In the genomic region with DNA sequence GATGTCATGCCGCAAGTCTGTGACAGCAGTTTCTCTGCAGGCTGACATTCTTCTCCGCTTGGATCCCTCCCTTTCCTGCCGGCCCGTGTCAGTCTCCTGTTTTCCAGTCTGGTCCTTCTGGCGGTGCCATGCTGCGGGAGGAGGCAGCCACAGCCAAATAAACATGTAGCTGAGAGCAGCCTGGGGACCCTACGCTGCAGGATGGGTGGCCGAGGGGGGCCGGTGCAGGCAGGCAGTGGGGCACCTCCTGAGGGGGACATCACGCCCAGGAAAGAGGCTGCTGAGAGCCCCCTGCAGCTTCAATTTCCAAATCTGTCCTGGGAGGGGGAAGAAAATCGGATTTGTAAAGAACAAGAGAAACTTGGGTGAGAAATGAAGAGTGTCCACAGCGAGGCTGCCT, we compare ENCODE assay signal across 14 cellular contexts.
DNase-seq lines count a peak whose midpoint lies in the region; ATAC-seq and TF ChIP-seq lines count a peak whose summit lies in the region.
"Had no signal": no experiment of that assay in that cellular context is flagged by ENCODE, and none has a peak within 500 bp of the region (broad histone marks: within the 10 kb centered on the region; RNA-seq: fewer than 3 reads in every experiment).

No MANE protein-coding gene starts in this region.

- intact Hi-C loops in Right ventricle myocardium superior (cut with DNase I) (no loop called here), aorta (cut with DNase I) (no loop called here)

- 39 to 48% methylated on average over 12 of the region's 12 CpGs for WGBS in aorta, 2 donors

- H3K27ac ChIP-seq in right atrium auricular region (no peak overlapping the region), aorta (ENCODE audit: low read depth in 1 of 2, low read length in 2 of 2) (no peak overlapping the region)

- H3K36me3 Mint-ChIP-seq in glutamatergic neuron (ENCODE audit: unreplicated experiment), result peaks cover 6% of the 10 kb centered on the region

- no peak for ATAC-seq in Right ventricle myocardium superior (ENCODE audit: poor library complexity)
- ATAC-seq in aorta (ENCODE audit: low FRiP score), result no peak

- H3K9me3 ChIP-seq in right atrium auricular region, result no peaks in the 10 kb centered on the region
- peaks cover 3% of the 10 kb centered on the region for H3K9me3 ChIP-seq in aorta (ENCODE audit: control insufficient read depth, low read length)

- peaks cover 7% of the 10 kb centered on the region for H3K9me3 Mint-ChIP-seq in glutamatergic neuron (ENCODE audit: unreplicated experiment)

- H3K4me1 ChIP-seq in right atrium auricular region (no peaks in the 10 kb centered on the region), aorta (ENCODE audit: control insufficient read depth in 1 of 2, insufficient read depth in 2 of 2, low read length in 2 of 2) (no peaks in the 10 kb centered on the region)

- peaks cover 2% of the 10 kb centered on the region for H3K4me1 Mint-ChIP-seq in glutamatergic neuron (ENCODE audit: low read depth, unreplicated experiment)

- peaks cover 14% of the 10 kb centered on the region for H3K27me3 Mint-ChIP-seq in glutamatergic neuron (ENCODE audit: unreplicated experiment)
- H3K27me3 Mint-ChIP-seq: CD4-positive, alpha-beta T cell had no signal

- H3K4me3 Mint-ChIP-seq in glutamatergic neuron (ENCODE audit: unreplicated experiment), result no peak overlapping the region
- H3K4me3 Mint-ChIP-seq: CD4-positive, alpha-beta T cell had no signal

- DNase-seq in Right ventricle myocardium superior (peak; percentile 24), right atrium auricular region (ENCODE audit: low spot score) (no peak), G401 (ENCODE audit: low spot score) (peak; percentile 47), glutamatergic neuron (peak; percentile 10), aorta (peak; percentile 17 to 25), midbrain (lab: John Stamatoyannopoulos, UW) (no peak), amygdala (lab: John Stamatoyannopoulos, UW) (no peak)
- DNase-seq: NCI-H2081 treated with DMSO at 0.1 percent for 48 hours, NCI-H2171, NCI-H226, NCI-H510A, SIG-M5 had no signal

- no peak for TF ChIP-seq CTCF in right atrium auricular region (IDR thresholded peaks at IDR 0.05)
- no peak for TF ChIP-seq CTCF in glutamatergic neuron (IDR thresholded peaks at IDR 0.05; ENCODE audit: partially characterized antibody, unreplicated experiment)

- no peaks in the 10 kb centered on the region for H3K36me3 ChIP-seq in right atrium auricular region
- no peaks in the 10 kb centered on the region for H3K36me3 ChIP-seq in aorta (ENCODE audit: control insufficient read depth in 1 of 2, insufficient read depth in 2 of 2, low read length in 1 of 2)

- H3K27me3 ChIP-seq in right atrium auricular region (no peaks in the 10 kb centered on the region), aorta (ENCODE audit: control insufficient read depth in 1 of 2, insufficient read depth in 2 of 2, low read length in 1 of 2) (no peaks in the 10 kb centered on the region)

- in situ Hi-C loops in G401 (cut with HindIII; ENCODE audit: low sequenced_read_pairs), result no loop called here

- H3K27ac Mint-ChIP-seq in glutamatergic neuron (ENCODE audit: unreplicated experiment), result no peak overlapping the region
- H3K27ac Mint-ChIP-seq: CD4-positive, alpha-beta T cell had no signal

- H3K4me3 ChIP-seq in right atrium auricular region, result no peak overlapping the region
- H3K4me3 ChIP-seq in aorta (ENCODE audit: low read length in 2 of 2), result no peak overlapping the region
- H3K4me3 ChIP-seq: K562 had no signal

Comparison
In these comparisons a context has a peak if more than half of its experiments do, and no peak if none do; other contexts are left out.
1. DNase-seq: peak in Right ventricle myocardium superior (single experiment), G401 (single experiment), glutamatergic neuron (single experiment) and aorta (2 of 2); none in right atrium auricular region (single experiment), midbrain (single experiment) and amygdala (0 of 56).